In genomic region chr22:26697151-26697550, GRCh38 we compare ENCODE assay signal across 32 cellular contexts.
"Had no signal": no experiment of that assay in that cellular context is flagged by ENCODE, and none has a peak within 500 bp of the region (broad histone marks: within the 10 kb centered on the region; RNA-seq: fewer than 3 reads in every experiment).

No MANE protein-coding gene starts in this region.

- H3K4me3 Mint-ChIP-seq: activated B cell treated with CpG ODN at 0.5 μM for 24 hours; activated CD8-positive, alpha-beta T cell treated with anti-CD3 and anti-CD28 coated beads for 36 hours; activated naive CD8-positive, alpha-beta T cell; activated T-cell treated with anti-CD3 and anti-CD28 coated beads, Interleukin-2, amount 50 U/mL, for 4 hours; activated T-helper 17 cell treated with anti-CD3 and anti-CD28 coated beads, Interleukin-2, amount 50 U/mL, for 72 hours; effector memory CD8-positive, alpha-beta T cell; T-helper 1 cell treated with Interleukin-12 subunit alpha and Interleukin-12 subunit beta and Interleukin-4 antibody, amounts not matched to agents 30 μg/mL and 1 μg/mL, for 36 hours; T-helper 2 cell treated with Interferon-gamma antibody and Interleukin-4, amounts not matched to agents 5 μg/mL and 100 μg/mL, for 36 hours had no signal

- H3K4me1 ChIP-seq: body of pancreas, esophagus muscularis mucosa, foreskin keratinocyte, gastrocnemius medialis, heart left ventricle had no signal

- H3K27me3 Mint-ChIP-seq: activated B cell treated with CpG ODN at 0.5 μM for 24 hours; activated CD8-positive, alpha-beta T cell treated with anti-CD3 and anti-CD28 coated beads for 36 hours; activated naive CD8-positive, alpha-beta T cell; activated T-helper 17 cell treated with anti-CD3 and anti-CD28 coated beads, Interleukin-2, amount 50 U/mL, for 72 hours; effector memory CD8-positive, alpha-beta T cell had no signal

- DNase-seq: activated B cell treated with CpG ODN at 0.5 μM for 24 hours; activated CD4-positive, alpha-beta T cell treated with anti-CD3 and anti-CD28 coated beads for 48 hours; activated CD4-positive, alpha-beta T cell treated with anti-CD3 and anti-CD28 coated beads, Interleukin-2, amount 50 U/mL, for 1 hour; activated CD4-positive, alpha-beta T cell treated with anti-CD3 and anti-CD28 coated beads, Interleukin-2, amount 50 U/mL, for 48 hours; activated CD8-positive, alpha-beta memory T cell treated with anti-CD3 and anti-CD28 coated beads for 24 hours; activated CD8-positive, alpha-beta T cell treated with anti-CD3 and anti-CD28 coated beads for 36 hours; activated effector memory CD4-positive, alpha-beta T cell treated with Interleukin-2 at 50 U/mL for 16 hours; activated gamma-delta T cell treated with Interleukin-2 at 50 U/mL for 16 hours; activated naive CD4-positive, alpha-beta T cell treated with anti-CD3 and anti-CD28 coated beads, Interleukin-2, amount 50 U/mL, for 16 hours; activated naive CD4-positive, alpha-beta T cell treated with Interleukin-2 at 50 U/mL for 16 hours; activated T-cell treated with anti-CD3 and anti-CD28 coated beads, Interleukin-2, amount 50 U/mL, for 4 hours; amygdala; aorta; body of pancreas; caudate nucleus; cortex of kidney; dermis blood vessel endothelial cell; effector CD4-positive, alpha-beta T cell; effector memory CD8-positive, alpha-beta T cell; erythroblast; foreskin keratinocyte; gastrocnemius medialis; glutamatergic neuron; heart left ventricle; T1000; WERI-Rb-1 had no signal

- ATAC-seq: activated CD4-positive, CD25-positive, alpha-beta regulatory T cell treated with anti-CD3 and anti-CD28 coated beads, Interleukin-2, amount 50 U/mL, for 24 hours; activated CD8-positive, alpha-beta T cell treated with anti-CD3 and anti-CD28 coated beads for 36 hours; activated T-cell treated with anti-CD3 and anti-CD28 coated beads, Interleukin-2, amount 50 U/mL, for 4 hours; activated T-helper 17 cell treated with anti-CD3 and anti-CD28 coated beads, Interleukin-2, amount 50 U/mL, for 72 hours; body of pancreas; effector memory CD8-positive, alpha-beta T cell; foreskin keratinocyte; gastrocnemius medialis; heart left ventricle had no signal

- H3K27ac Mint-ChIP-seq: activated B cell treated with CpG ODN at 0.5 μM for 24 hours; activated CD8-positive, alpha-beta T cell treated with anti-CD3 and anti-CD28 coated beads for 36 hours; activated naive CD8-positive, alpha-beta T cell; activated T-helper 17 cell treated with anti-CD3 and anti-CD28 coated beads, Interleukin-2, amount 50 U/mL, for 72 hours; T-helper 1 cell treated with Interleukin-12 subunit alpha and Interleukin-12 subunit beta and Interleukin-4 antibody, amounts not matched to agents 30 μg/mL and 1 μg/mL, for 36 hours; T-helper 2 cell treated with Interferon-gamma antibody and Interleukin-4, amounts not matched to agents 5 μg/mL and 100 μg/mL, for 36 hours had no signal

- H3K4me3 ChIP-seq: body of pancreas, esophagus muscularis mucosa, gastrocnemius medialis, heart left ventricle had no signal

- H3K9me3 ChIP-seq: body of pancreas, gastrocnemius medialis had no signal

- H3K27ac ChIP-seq: body of pancreas, esophagus muscularis mucosa, foreskin keratinocyte, gastrocnemius medialis, heart left ventricle, WERI-Rb-1 had no signal

- H3K36me3 ChIP-seq: gastrocnemius medialis, WERI-Rb-1 had no signal
